3 cellular contexts compared by ENCODE assay signal in the genomic region with DNA sequence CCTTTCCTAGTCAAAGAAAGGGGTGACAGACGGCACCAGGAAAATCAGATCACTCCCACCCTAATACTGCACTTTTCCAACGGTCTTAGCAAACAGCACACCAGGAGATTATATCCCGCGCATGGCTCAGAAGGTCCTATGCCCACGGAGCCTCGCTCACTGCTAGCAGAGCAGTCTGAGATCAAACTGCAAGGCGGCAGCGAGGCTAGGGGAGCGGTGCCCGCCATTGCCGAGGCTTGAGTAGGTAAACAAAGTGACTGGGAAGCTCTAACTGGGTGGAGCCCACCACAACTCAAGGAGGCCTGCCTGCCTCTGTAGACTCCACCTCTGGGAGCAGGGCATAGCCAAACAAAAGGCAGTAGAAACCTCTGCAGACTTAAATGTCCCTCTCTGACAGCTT.
DNase-seq lines count a peak whose midpoint lies in the region; TF ChIP-seq lines count a peak whose summit lies in the region.
"Not testable (repeated sequence)": the region's sequence is repeated elsewhere in the genome, so short reads cannot be mapped to it uniquely, and the experiment has no call there.

No MANE protein-coding gene starts in this region.

- 89 to 95% (median 94%) methylated on average over 10 to 11 of the region's 11 CpGs for WGBS in spleen, 5 donors

- not testable (repeated sequence) for H3K4me1 ChIP-seq in spleen

- H3K36me3 ChIP-seq in spleen: not testable (repeated sequence)

- not testable (repeated sequence) for H3K4me3 ChIP-seq in spleen

- not testable (repeated sequence) for TF ChIP-seq CTCF in endothelial cell (IDR thresholded peaks at IDR 0.05; ENCODE audit: unreplicated experiment); spleen (IDR thresholded peaks at IDR 0.05 in 8 of 11, conservative IDR thresholded peaks at IDR 0.05 in 3 of 11)

- not testable (repeated sequence) for DNase-seq in endothelial cell (ENCODE audit: low spot score)
- DNase-seq in posterior vena cava (ENCODE audit: low spot score) (peak; percentile 71), spleen (peak; percentile 66)

- not testable (repeated sequence) for H3K36me3 Mint-ChIP-seq in endothelial cell (ENCODE audit: low read depth, unreplicated experiment)

- H3K27ac ChIP-seq in spleen: not testable (repeated sequence)

- TF ChIP-seq POLR2A in spleen (IDR thresholded peaks at IDR 0.05): not testable (repeated sequence)

- peaks cover 0 to 16% (median 3%) of the 10 kb centered on the region in 8 donors for H3K9me3 ChIP-seq in spleen

- not testable (repeated sequence) for H3K9me3 Mint-ChIP-seq in endothelial cell (ENCODE audit: unreplicated experiment)

- intact Hi-C loops in posterior vena cava (cut with DNase I); spleen (cut with DNase I; ENCODE audit: low total_unique reads): not testable (repeated sequence)

- H3K27ac Mint-ChIP-seq in endothelial cell (ENCODE audit: unreplicated experiment): not testable (repeated sequence)

- not testable (repeated sequence) for H3K27me3 ChIP-seq in spleen (replicated peaks in 1 of 7)

- H3K4me1 Mint-ChIP-seq in endothelial cell (ENCODE audit: unreplicated experiment): not testable (repeated sequence)

- not testable (repeated sequence) for H3K27me3 Mint-ChIP-seq in endothelial cell (ENCODE audit: unreplicated experiment)

- H3K4me3 Mint-ChIP-seq in endothelial cell (ENCODE audit: unreplicated experiment): peak overlapping the region; percentile 24
